In the genomic region with DNA sequence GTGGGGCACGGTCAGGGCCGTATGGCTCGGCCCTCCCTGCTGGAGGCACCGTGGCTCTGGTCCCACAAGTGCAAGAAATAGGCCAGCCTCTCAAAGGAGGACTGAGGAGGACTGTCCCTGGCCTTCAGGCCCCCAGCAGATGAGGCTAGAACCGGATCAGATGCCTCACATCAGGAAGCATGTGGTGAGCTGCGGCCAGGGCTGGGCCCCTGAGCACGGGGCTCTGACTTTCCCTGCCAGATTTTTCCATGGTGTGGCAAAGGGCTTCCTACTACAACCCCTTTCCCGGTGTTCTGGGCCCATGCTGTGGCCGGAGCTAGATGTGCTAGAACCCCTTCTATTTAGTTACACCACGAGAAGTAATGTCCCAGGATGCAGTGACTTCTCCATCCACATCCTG, we compare ENCODE assay signal across 20 cellular contexts.
"Had no signal": no experiment of that assay in that cellular context is flagged by ENCODE, and none has a peak within 500 bp of the region (broad histone marks: within the 10 kb centered on the region; RNA-seq: fewer than 3 reads in every experiment).

No MANE protein-coding gene starts in this region.

- H3K4me3 Mint-ChIP-seq: activated CD4-positive, alpha-beta T cell treated with anti-CD3 and anti-CD28 coated beads, Interleukin-2, amount 10 ng/mL, durations not matched to agents 7 days and 5 days; activated CD8-positive, alpha-beta T cell treated with anti-CD3 and anti-CD28 coated beads for 36 hours; dendritic cell treated with granulocyte-macrophage colony-stimulating factor and Interleukin-4, amounts not matched to agents 40 ng/mL and 50 ng/mL, for 4 days; natural killer cell; stimulated activated naive B cell treated with anti-CD40 and anti-IgM and Interleukin-4, amounts not matched to agents 10 μg/mL and 1 μg/mL and 100 μg/mL, for 72 hours had no signal

- H3K27me3 ChIP-seq: foreskin keratinocyte had no signal

- H3K9me3 Mint-ChIP-seq: activated CD4-positive, alpha-beta T cell treated with anti-CD3 and anti-CD28 coated beads, Interleukin-2, amount 10 ng/mL, durations not matched to agents 7 days and 5 days; activated CD8-positive, alpha-beta T cell treated with anti-CD3 and anti-CD28 coated beads for 36 hours; dendritic cell treated with granulocyte-macrophage colony-stimulating factor and Interleukin-4, amounts not matched to agents 40 ng/mL and 50 ng/mL, for 4 days; natural killer cell; stimulated activated naive B cell treated with anti-CD40 and anti-IgM and Interleukin-4, amounts not matched to agents 10 μg/mL and 1 μg/mL and 100 μg/mL, for 72 hours had no signal

- H3K9me3 ChIP-seq: left lung had no signal

- H3K4me1 ChIP-seq: foreskin keratinocyte, left lung had no signal

- DNase-seq: activated CD4-positive, alpha-beta T cell treated with anti-CD3 and anti-CD28 coated beads, Interleukin-2, amount 10 ng/mL, durations not matched to agents 7 days and 5 days; activated CD4-positive, CD25-positive, alpha-beta regulatory T cell treated with anti-CD3 and anti-CD28 coated beads, Interleukin-2, amount 50 U/mL, for 72 hours; activated CD8-positive, alpha-beta T cell treated with anti-CD3 and anti-CD28 coated beads for 36 hours; activated naive CD4-positive, alpha-beta T cell; activated T-cell treated with anti-CD3 and anti-CD28 coated beads, Interleukin-2, amount 50 U/mL, for 1 hour; amygdala; effector CD4-positive, alpha-beta T cell; foreskin keratinocyte; mammary epithelial cell; midbrain; natural killer cell; small intestine; stimulated activated CD4-positive, alpha-beta T cell treated with anti-CD3 and anti-CD28 coated beads, Interleukin-15, amount 100 ng/mL, for 24 hours; stimulated activated CD4-positive, alpha-beta T cell treated with anti-CD3 and anti-CD28 coated beads, Interleukin-2, amount 100 ng/mL, for 48 hours; stimulated activated CD8-positive, alpha-beta memory T cell treated with anti-CD3 and anti-CD28 coated beads, Interleukin-4, amount 100 ng/mL, for 48 hours; stimulated activated naive B cell treated with anti-CD40 and anti-IgM and Interleukin-4, amounts not matched to agents 10 μg/mL and 1 μg/mL and 100 μg/mL, for 72 hours; T-helper 1 cell; WERI-Rb-1 had no signal

- H3K27me3 Mint-ChIP-seq: activated CD4-positive, alpha-beta T cell treated with anti-CD3 and anti-CD28 coated beads, Interleukin-2, amount 10 ng/mL, durations not matched to agents 7 days and 5 days; dendritic cell treated with granulocyte-macrophage colony-stimulating factor and Interleukin-4, amounts not matched to agents 40 ng/mL and 50 ng/mL, for 4 days had no signal

- ATAC-seq: activated CD8-positive, alpha-beta T cell treated with anti-CD3 and anti-CD28 coated beads for 36 hours; foreskin keratinocyte; left lung; natural killer cell; stimulated activated naive B cell treated with anti-CD40 and anti-IgM and Interleukin-4, amounts not matched to agents 10 μg/mL and 1 μg/mL and 100 μg/mL, for 72 hours had no signal

- H3K36me3 ChIP-seq: left lung, WERI-Rb-1 had no signal

- H3K4me3 ChIP-seq: left lung had no signal

- H3K36me3 Mint-ChIP-seq: natural killer cell; stimulated activated naive B cell treated with anti-CD40 and anti-IgM and Interleukin-4, amounts not matched to agents 10 μg/mL and 1 μg/mL and 100 μg/mL, for 72 hours had no signal

- H3K27ac ChIP-seq: foreskin keratinocyte, left lung, WERI-Rb-1 had no signal

- H3K4me1 Mint-ChIP-seq: activated CD4-positive, alpha-beta T cell treated with anti-CD3 and anti-CD28 coated beads, Interleukin-2, amount 10 ng/mL, durations not matched to agents 7 days and 5 days; natural killer cell; stimulated activated naive B cell treated with anti-CD40 and anti-IgM and Interleukin-4, amounts not matched to agents 10 μg/mL and 1 μg/mL and 100 μg/mL, for 72 hours had no signal

- H3K27ac Mint-ChIP-seq: activated CD4-positive, alpha-beta T cell treated with anti-CD3 and anti-CD28 coated beads, Interleukin-2, amount 10 ng/mL, durations not matched to agents 7 days and 5 days; activated CD8-positive, alpha-beta T cell treated with anti-CD3 and anti-CD28 coated beads for 36 hours; dendritic cell treated with granulocyte-macrophage colony-stimulating factor and Interleukin-4, amounts not matched to agents 40 ng/mL and 50 ng/mL, for 4 days; natural killer cell; stimulated activated naive B cell treated with anti-CD40 and anti-IgM and Interleukin-4, amounts not matched to agents 10 μg/mL and 1 μg/mL and 100 μg/mL, for 72 hours had no signal
